In the genomic region with DNA sequence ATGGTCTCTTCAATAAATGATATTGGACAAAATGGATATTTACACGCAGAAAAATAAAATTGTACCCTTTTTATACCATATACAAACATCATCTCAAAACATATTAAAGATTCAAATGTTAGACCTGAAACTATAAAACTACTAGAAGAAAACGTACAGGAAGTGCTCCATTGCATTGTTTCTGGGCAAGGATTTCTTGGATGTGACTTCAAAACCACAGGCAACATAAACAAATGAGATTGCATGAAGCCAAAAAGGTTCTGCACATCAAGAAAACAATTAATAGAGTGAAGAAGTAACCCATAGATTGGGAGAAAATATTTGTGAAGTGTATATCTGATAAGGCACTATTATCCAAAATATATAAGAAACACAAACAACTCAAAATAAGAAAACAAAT, we compare ENCODE assay signal across 13 cellular contexts.
DNase-seq lines count a peak whose midpoint lies in the region; ATAC-seq and TF ChIP-seq lines count a peak whose summit lies in the region.
"Had no signal": no experiment of that assay in that cellular context is flagged by ENCODE, and none has a peak within 500 bp of the region (broad histone marks: within the 10 kb centered on the region; RNA-seq: fewer than 3 reads in every experiment).

No MANE protein-coding gene starts in this region.

- 83% methylated on average over 2 of the region's 2 CpGs for WGBS in thyroid gland, 2 donors

- H3K4me1 ChIP-seq in thyroid gland: no peaks in the 10 kb centered on the region

- no peak overlapping the region for H3K27ac ChIP-seq in thyroid gland

- DNase-seq in EH (ENCODE audit: low read depth): peak; percentile 46
- peak; percentile 36 for DNase-seq in NCI-H226
- DNase-seq in choroid plexus epithelial cell (ENCODE audit: low read depth): peak; percentile 50
- DNase-seq in fibroblast of villous mesenchyme (ENCODE audit: low read depth): peak; percentile 29
- no peak for DNase-seq in thyroid gland
- DNase-seq in SK-N-DZ (ENCODE audit: low spot score): no peak
- DNase-seq in posterior cingulate gyrus: no peak
- DNase-seq: ACHN; CD4-positive, alpha-beta T cell; DMS153; DMS79 treated with DMSO at 0.1 percent for 48 hours; GDM1 had no signal

- TF ChIP-seq CTCF in choroid plexus epithelial cell (conservative IDR thresholded peaks at IDR 0.05; ENCODE audit: low read depth, low read length): no peak
- TF ChIP-seq CTCF in fibroblast of villous mesenchyme (IDR thresholded peaks at IDR 0.05; ENCODE audit: insufficient read depth, low read depth, low read length): no peak
- no peak for TF ChIP-seq CTCF in thyroid gland (IDR thresholded peaks at IDR 0.05)

- intact Hi-C loops in thyroid gland (cut with DNase I) (no loop called here), posterior cingulate gyrus (cut with DNase I) (no loop called here)

- no peak for ATAC-seq in GM18519 (IDR thresholded peaks at IDR 0.05; ENCODE audit: low FRiP score, unreplicated experiment)

- no peak overlapping the region for H3K4me3 ChIP-seq in choroid plexus epithelial cell (ENCODE audit: low read depth, low read length)
- H3K4me3 ChIP-seq in fibroblast of villous mesenchyme (ENCODE audit: low read depth, low read length): no peak overlapping the region
- no peak overlapping the region for H3K4me3 ChIP-seq in thyroid gland (replicated peaks in 1 of 3)

- no peak for TF ChIP-seq POLR2A in thyroid gland (IDR thresholded peaks at IDR 0.05)

- H3K36me3 ChIP-seq in thyroid gland: no peaks in the 10 kb centered on the region

- H3K9me3 ChIP-seq in thyroid gland: no peaks in the 10 kb centered on the region

- H3K27me3 ChIP-seq in thyroid gland: no peaks in the 10 kb centered on the region

Comparison
In these comparisons a context has a peak if more than half of its experiments do, and no peak if none do; other contexts are left out.
1. DNase-seq: peak in EH (single experiment), NCI-H226 (single experiment), choroid plexus epithelial cell (single experiment) and fibroblast of villous mesenchyme (single experiment); none in thyroid gland (0 of 2), SK-N-DZ (single experiment) and posterior cingulate gyrus (0 of 10).